ENCODE assay signal across 18 cellular contexts in the genomic region with DNA sequence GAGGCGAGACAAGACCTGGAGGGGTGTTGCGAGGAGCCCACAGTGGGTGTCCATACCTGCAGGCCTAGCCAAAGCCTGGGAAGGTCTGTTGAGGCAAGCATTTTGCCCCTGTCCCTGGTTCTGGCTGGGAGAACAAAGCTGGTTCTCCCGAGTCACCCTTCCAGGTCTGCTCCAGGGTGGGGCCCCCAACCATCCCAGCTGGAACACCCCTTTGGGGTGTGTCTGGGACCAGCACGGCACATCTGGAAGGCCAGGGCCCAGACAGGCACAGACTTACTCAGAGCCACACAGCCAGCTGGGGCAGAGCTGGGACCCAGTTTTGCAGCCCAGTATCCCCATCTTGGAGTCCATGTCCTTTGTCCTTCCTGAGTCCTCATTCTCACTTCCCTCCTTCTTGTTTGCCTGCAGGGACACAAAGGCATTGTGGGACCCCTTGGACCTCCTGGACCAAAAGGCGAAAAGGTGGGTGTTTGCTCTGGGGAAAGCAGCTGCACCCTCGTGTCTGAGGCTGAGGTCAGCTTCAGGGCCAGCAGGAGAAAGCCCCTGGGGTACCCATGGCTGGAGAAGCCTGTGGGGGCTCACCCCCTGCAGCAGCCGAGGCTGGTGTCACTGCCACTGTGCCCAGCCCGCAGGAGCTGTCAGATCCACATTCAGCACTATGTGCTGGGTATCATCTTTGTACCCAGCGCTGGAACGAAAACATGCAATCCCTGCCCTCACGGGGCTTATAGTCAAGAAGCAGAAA. TPM values are rescaled to one million over a fixed set of nuclear protein-coding genes. Genes with fewer than 3 reads are reported as not detected.
DNase-seq lines count a peak whose midpoint lies in the region; ATAC-seq and TF ChIP-seq lines count a peak whose summit lies in the region.
"Had no signal": no experiment of that assay in that cellular context is flagged by ENCODE, and none has a peak within 500 bp of the region (broad histone marks: within the 10 kb centered on the region; RNA-seq: fewer than 3 reads in every experiment).

No MANE protein-coding gene starts in this region.

- H3K36me3 Mint-ChIP-seq in MCF 10A (ENCODE audit: insufficient read depth, unreplicated experiment) (no peaks in the 10 kb centered on the region), endothelial cell (ENCODE audit: low read depth, unreplicated experiment) (peaks cover 15% of the 10 kb centered on the region), nephron (ENCODE audit: low read depth) (peaks cover 10% of the 10 kb centered on the region)
- H3K36me3 Mint-ChIP-seq: CD4-positive, CD25-positive, alpha-beta regulatory T cell; stimulated activated naive B cell treated with anti-CD40 and anti-IgM and Interleukin-4, amounts not matched to agents 10 μg/mL and 1 μg/mL and 100 μg/mL, for 72 hours had no signal

- WGBS in mammary epithelial cell (ENCODE audit: low coverage, missing lambda C conversion rate), result 91% methylated on average over 10 of the region's 11 CpGs

- POLR2A ChIA-PET in MCF 10A (lab: Yijun Ruan, JAX), result no interaction called here

- H3K27ac ChIP-seq in mammary epithelial cell (ENCODE audit: insufficient read depth, low read depth, low read length) (no peak overlapping the region), upper lobe of right lung (no peak overlapping the region)
- H3K27ac ChIP-seq: PC-9, tibial artery had no signal

- H3K36me3 ChIP-seq in mammary epithelial cell (ENCODE audit: insufficient read depth, low read length) (no peaks in the 10 kb centered on the region), upper lobe of right lung (no peaks in the 10 kb centered on the region)
- H3K36me3 ChIP-seq: tibial artery had no signal

- H3K79me2 ChIP-seq in mammary epithelial cell (ENCODE audit: insufficient read depth, low read length), result no peaks in the 10 kb centered on the region

- TF ChIP-seq CTCF in MCF 10A (IDR thresholded peaks at IDR 0.05; ENCODE audit: unreplicated experiment), result no peak
- TF ChIP-seq CTCF in mammary epithelial cell (conservative IDR thresholded peaks at IDR 0.05 in 1 of 2, IDR thresholded peaks at IDR 0.05 in 1 of 2; ENCODE audit: extremely low read depth in 1 of 2, insufficient read depth in 1 of 2, low read depth in 1 of 2, low read length in 2 of 2), result no peak
- TF ChIP-seq CTCF in endothelial cell (IDR thresholded peaks at IDR 0.05; ENCODE audit: unreplicated experiment), result no peak
- TF ChIP-seq CTCF in nephron (IDR thresholded peaks at IDR 0.05; ENCODE audit: unreplicated experiment in 3 of 3), result no peak
- TF ChIP-seq CTCF in upper lobe of right lung (IDR thresholded peaks at IDR 0.05), result no peak

- H3K27me3 Mint-ChIP-seq in MCF 10A (ENCODE audit: insufficient read depth, unreplicated experiment) (no peaks in the 10 kb centered on the region), endothelial cell (ENCODE audit: unreplicated experiment) (peaks cover 5% of the 10 kb centered on the region), nephron (ENCODE audit: low read depth) (peaks cover 10% of the 10 kb centered on the region)
- H3K27me3 Mint-ChIP-seq: CD4-positive, CD25-positive, alpha-beta regulatory T cell; stimulated activated naive B cell treated with anti-CD40 and anti-IgM and Interleukin-4, amounts not matched to agents 10 μg/mL and 1 μg/mL and 100 μg/mL, for 72 hours had no signal

- H3K9me3 Mint-ChIP-seq in MCF 10A (ENCODE audit: unreplicated experiment), result no peaks in the 10 kb centered on the region
- H3K9me3 Mint-ChIP-seq in endothelial cell (ENCODE audit: unreplicated experiment), result no peaks in the 10 kb centered on the region
- H3K9me3 Mint-ChIP-seq in nephron, result no peaks in the 10 kb centered on the region
- H3K9me3 Mint-ChIP-seq: stimulated activated naive B cell treated with anti-CD40 and anti-IgM and Interleukin-4, amounts not matched to agents 10 μg/mL and 1 μg/mL and 100 μg/mL, for 72 hours had no signal

- H3K4me3 ChIP-seq in mammary epithelial cell (replicated peaks in 1 of 3; ENCODE audit: insufficient read depth in 1 of 3, low read depth in 2 of 3, low read length in 3 of 3) (no peak overlapping the region), upper lobe of right lung (no peak overlapping the region)
- H3K4me3 ChIP-seq: PC-9, tibial artery had no signal

- intact Hi-C loops in MCF 10A (cut with micrococcal nuclease), result no loop called here
- intact Hi-C loops in mammary epithelial cell (cut with micrococcal nuclease), result no loop called here
- intact Hi-C loops in upper lobe of right lung (cut with DNase I), result loop anchor here (10.0 kb wide), 1 partner anchor 130 kb away; the partner anchor contains the start of gene COL27A1

- H3K27me3 ChIP-seq in mammary epithelial cell (ENCODE audit: insufficient read depth, low read length) (no peaks in the 10 kb centered on the region), upper lobe of right lung (no peaks in the 10 kb centered on the region)
- H3K27me3 ChIP-seq: tibial artery had no signal

- DNase-seq in MCF 10A (ENCODE audit: unreplicated experiment) (no peak), mammary epithelial cell (no peak), endothelial cell (ENCODE audit: low spot score) (no peak), upper lobe of right lung (peak; percentile 53), HuH-7 (ENCODE audit: low spot score) (no peak)
- DNase-seq: activated CD4-positive, alpha-beta T cell treated with anti-CD3 and anti-CD28 coated beads for 4 hours; activated CD8-positive, alpha-beta memory T cell treated with anti-CD3 and anti-CD28 coated beads, Interleukin-2, amount 50 U/mL, for 48 hours; CD4-positive, CD25-positive, alpha-beta regulatory T cell; Kasumi-1; NCI-H774; PC-9; stimulated activated naive B cell treated with anti-CD40 and anti-IgM and Interleukin-4, amounts not matched to agents 10 μg/mL and 1 μg/mL and 100 μg/mL, for 72 hours had no signal

- no peak overlapping the region for H3K4me2 ChIP-seq in mammary epithelial cell (ENCODE audit: insufficient read depth, low read depth, low read length)
- H3K4me2 ChIP-seq: PC-9 had no signal

- H2AFZ ChIP-seq in mammary epithelial cell (ENCODE audit: low read depth, low read length), result no peak overlapping the region
- H2AFZ ChIP-seq: PC-9 had no signal

- dilution Hi-C loops in mammary epithelial cell (cut with HindIII; ENCODE audit: low sequenced_read_pairs), result no loop called here

- H3K27ac Mint-ChIP-seq in MCF 10A (ENCODE audit: low read depth, unreplicated experiment) (peak overlapping the region; percentile 28), endothelial cell (ENCODE audit: unreplicated experiment) (no peak overlapping the region), nephron (peak overlapping the region; percentile 51 to 76 (median 62))
- H3K27ac Mint-ChIP-seq: CD4-positive, CD25-positive, alpha-beta regulatory T cell; stimulated activated naive B cell treated with anti-CD40 and anti-IgM and Interleukin-4, amounts not matched to agents 10 μg/mL and 1 μg/mL and 100 μg/mL, for 72 hours had no signal

- BruUV-seq in MCF 10A (replicated peaks; lab: Mats Ljungman, UMichigan) (no TSS peak), mammary epithelial cell (replicated peaks; lab: Mats Ljungman, UMichigan) (no TSS peak)

- H3K4me1 ChIP-seq in mammary epithelial cell (ENCODE audit: insufficient read depth, low read length), result peaks cover 39% of the 10 kb centered on the region
- peaks cover 4% of the 10 kb centered on the region for H3K4me1 ChIP-seq in upper lobe of right lung

- no peaks in the 10 kb centered on the region for H3K9me3 ChIP-seq in mammary epithelial cell (replicated peaks; ENCODE audit: insufficient read depth, low read length)
- no peaks in the 10 kb centered on the region for H3K9me3 ChIP-seq in upper lobe of right lung
- H3K9me3 ChIP-seq: tibial artery had no signal

- no peaks in the 10 kb centered on the region for H4K20me1 ChIP-seq in mammary epithelial cell (ENCODE audit: insufficient read depth, low read length)

- no peak overlapping the region for H3K9ac ChIP-seq in mammary epithelial cell (ENCODE audit: insufficient read depth, low read length)

- H3K4me1 Mint-ChIP-seq in MCF 10A (ENCODE audit: insufficient read depth, unreplicated experiment), result peaks cover 31% of the 10 kb centered on the region
- H3K4me1 Mint-ChIP-seq in endothelial cell (ENCODE audit: unreplicated experiment), result peaks cover 20% of the 10 kb centered on the region
- H3K4me1 Mint-ChIP-seq in nephron, result peaks cover 65% of the 10 kb centered on the region
- H3K4me1 Mint-ChIP-seq: CD4-positive, CD25-positive, alpha-beta regulatory T cell; stimulated activated naive B cell treated with anti-CD40 and anti-IgM and Interleukin-4, amounts not matched to agents 10 μg/mL and 1 μg/mL and 100 μg/mL, for 72 hours had no signal

- H3K4me3 Mint-ChIP-seq in MCF 10A (ENCODE audit: unreplicated experiment) (no peak overlapping the region), endothelial cell (ENCODE audit: unreplicated experiment) (peak overlapping the region; percentile 73), nephron (no peak overlapping the region)
- H3K4me3 Mint-ChIP-seq: CD4-positive, CD25-positive, alpha-beta regulatory T cell; stimulated activated naive B cell treated with anti-CD40 and anti-IgM and Interleukin-4, amounts not matched to agents 10 μg/mL and 1 μg/mL and 100 μg/mL, for 72 hours had no signal

- in situ Hi-C loops in mammary epithelial cell (cut with MboI; ENCODE audit: low sequenced_read_pairs in 2 of 2), result loop anchor here (5.0 to 25.0 kb wide), 2 partner anchors 122 to 547 kb away; no protein-coding TSS in a partner anchor

- ATAC-seq in upper lobe of right lung (no peak), HG03159 (IDR thresholded peaks at IDR 0.05; ENCODE audit: unreplicated experiment) (no peak), GM21529 (IDR thresholded peaks at IDR 0.05; ENCODE audit: unreplicated experiment) (no peak)
- ATAC-seq: stimulated activated naive B cell treated with anti-CD40 and anti-IgM and Interleukin-4, amounts not matched to agents 10 μg/mL and 1 μg/mL and 100 μg/mL, for 72 hours had no signal

- CTCF ChIA-PET in MCF 10A (lab: Yijun Ruan, JAX) (interaction anchor here (0.6 to 4.0 kb wide), 2 partner anchors 99 to 177 kb away, joined by 3 to 17 read pairs; no protein-coding TSS in a partner anchor), mammary epithelial cell (lab: Charles Lee; ENCODE audit: low non-redundant PET) (no interaction called here)

RNA-seq across cellular contexts. Expression of gene ORM1, which starts 38.4 kb away (rescaled TPM):
- not detected in 2 replicates for total RNA-seq in MCF 10A (2022)
- total RNA-seq in mammary epithelial cell, result not detected
- polyA plus RNA-seq in mammary epithelial cell, result not detected
- polyA minus RNA-seq in mammary epithelial cell, result not detected
- total RNA-seq in endothelial cell (ENCODE audit: unreplicated experiment), result not detected
- 5.2 TPM for total RNA-seq in upper lobe of right lung
- total RNA-seq: CD4-positive, CD25-positive, alpha-beta regulatory T cell; myocyte; PC-9; pulmonary artery endothelial cell had no signal
- polyA plus RNA-seq: CD4-positive, CD25-positive, alpha-beta regulatory T cell had no signal

RNA-seq across cellular contexts. Expression of gene ORM2, which starts 45.2 kb away (rescaled TPM):
- total RNA-seq in MCF 10A (2022), result not detected in 2 replicates
- total RNA-seq in mammary epithelial cell, result not detected
- polyA plus RNA-seq in mammary epithelial cell, result not detected
- polyA minus RNA-seq in mammary epithelial cell, result not detected
- total RNA-seq in endothelial cell (ENCODE audit: unreplicated experiment), result not detected
- total RNA-seq in upper lobe of right lung, result 3.9 TPM
- total RNA-seq: CD4-positive, CD25-positive, alpha-beta regulatory T cell; myocyte; PC-9; pulmonary artery endothelial cell had no signal
- polyA plus RNA-seq: CD4-positive, CD25-positive, alpha-beta regulatory T cell had no signal
